In the genomic region with DNA sequence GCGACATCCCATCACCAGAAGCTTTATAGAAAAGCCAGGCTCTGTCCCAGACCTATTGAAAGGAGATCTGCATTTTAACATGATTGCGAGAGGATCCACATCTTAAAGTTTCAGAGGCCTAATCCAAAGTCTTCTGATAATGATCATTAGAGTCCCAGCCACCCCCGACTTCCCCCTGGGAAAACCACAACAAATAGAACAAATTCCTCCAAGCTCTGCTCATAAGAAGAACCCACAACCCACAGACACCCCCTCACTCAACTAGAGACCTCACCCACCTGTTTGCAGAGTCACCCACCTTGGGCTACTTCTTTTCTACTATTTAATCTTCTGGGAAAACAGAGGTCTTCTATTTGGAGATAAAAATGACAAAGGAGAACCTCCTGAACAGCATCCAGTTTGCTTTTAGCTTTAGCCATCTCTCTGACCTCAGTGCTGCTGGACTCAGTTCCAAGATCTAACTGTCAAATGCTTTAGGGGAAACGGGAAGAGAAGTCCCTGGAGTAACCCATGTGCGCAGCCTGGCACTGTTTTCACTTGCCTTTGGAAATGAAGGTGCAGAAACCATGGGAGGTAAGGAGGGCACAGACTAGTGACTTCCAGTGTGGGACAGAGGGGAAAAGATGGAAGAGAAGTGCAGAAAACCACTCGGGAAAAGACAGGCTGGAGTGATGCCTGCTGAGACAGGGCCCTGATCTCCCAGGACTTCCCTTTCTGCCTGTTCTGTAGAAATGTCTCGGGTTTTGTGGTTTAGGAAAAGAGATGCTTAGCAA, we compare ENCODE assay signal across 10 cellular contexts.
A peak's percentile ranks its signal among the peaks of the same experiment; 100 is the strongest.
DNase-seq lines count a peak whose midpoint lies in the region; ATAC-seq, FAIRE-seq and TF ChIP-seq lines count a peak whose summit lies in the region.
"Had no signal": no experiment of that assay in that cellular context is flagged by ENCODE, and none has a peak within 500 bp of the region (broad histone marks: within the 10 kb centered on the region; RNA-seq: fewer than 3 reads in every experiment).

No MANE protein-coding gene starts in this region.

- H3K79me2 ChIP-seq in SK-N-SH (ENCODE audit: insufficient read depth) (no peaks in the 10 kb centered on the region), smooth muscle cell (ENCODE audit: low read depth) (no peaks in the 10 kb centered on the region)

- TF ChIP-seq POLR2A in gastroesophageal sphincter (IDR thresholded peaks at IDR 0.05) (no peak), uterus (IDR thresholded peaks at IDR 0.05) (no peak)

- CTCF ChIA-PET in SK-N-SH (lab: Yijun Ruan, JAX), result interaction anchor here (1.2 to 1.6 kb wide), 4 partner anchors 9 to 267 kb away, joined by 3 to 5 read pairs (median 4); no protein-coding TSS in a partner anchor
- CTCF ChIA-PET in T-cell (lab: Charles Lee), result interaction anchor here in 1 of 2 donors (0.6 kb wide), 1 partner anchor 116 kb away, joined by 3 read pairs; no protein-coding TSS in a partner anchor

- H3K9me2 ChIP-seq in SK-N-SH, result no peaks in the 10 kb centered on the region

- H3K36me3 Mint-ChIP-seq in T-cell, result no peaks in the 10 kb centered on the region
- H3K36me3 Mint-ChIP-seq: WTC11 had no signal

- WGBS in SK-N-SH (ENCODE audit: low lambda C conversion rate), result 83% methylated on average over 7 of the region's 7 CpGs
- 49 to 67% methylated on average over 6 to 7 of the region's 7 CpGs for WGBS in gastroesophageal sphincter (ENCODE audit: low coverage in 1 of 2), 2 donors
- WGBS in smooth muscle cell (ENCODE audit: low lambda C conversion rate), result 21% methylated on average over 7 of the region's 7 CpGs

- H3K27ac Mint-ChIP-seq in T-cell, result peak overlapping the region; percentile 80 to 84
- H3K27ac Mint-ChIP-seq: WTC11 had no signal

- peaks cover 35% of the 10 kb centered on the region for H3F3A ChIP-seq in SK-N-SH (replicated peaks; ENCODE audit: insufficient read depth)
- H3F3A ChIP-seq in smooth muscle cell (ENCODE audit: low read depth), result peaks cover 50% of the 10 kb centered on the region

- H3K4me3 Mint-ChIP-seq in T-cell, result peak overlapping the region in 1 of 3 donors; percentile 79
- H3K4me3 Mint-ChIP-seq: WTC11 had no signal

- H4K20me1 ChIP-seq in SK-N-SH (ENCODE audit: insufficient read depth), result no peaks in the 10 kb centered on the region
- no peaks in the 10 kb centered on the region for H4K20me1 ChIP-seq in smooth muscle cell (ENCODE audit: low read depth)

- peaks cover 55 to 70% (median 65%) of the 10 kb centered on the region in 3 donors for H3K4me1 Mint-ChIP-seq in T-cell

- no peaks in the 10 kb centered on the region for H3K9me3 Mint-ChIP-seq in T-cell
- H3K9me3 Mint-ChIP-seq: WTC11 had no signal

- H3K9me3 ChIP-seq in SK-N-SH (no peaks in the 10 kb centered on the region), gastroesophageal sphincter (no peaks in the 10 kb centered on the region), smooth muscle cell (replicated peaks; ENCODE audit: low read depth) (no peaks in the 10 kb centered on the region), uterus (no peaks in the 10 kb centered on the region)

- H3K36me3 ChIP-seq in SK-N-SH (replicated peaks in 1 of 2; ENCODE audit: control insufficient read depth in 1 of 2, insufficient read depth in 2 of 2, low read length in 1 of 2) (no peaks in the 10 kb centered on the region), gastroesophageal sphincter (no peaks in the 10 kb centered on the region), smooth muscle cell (ENCODE audit: low read depth) (no peaks in the 10 kb centered on the region), uterus (no peaks in the 10 kb centered on the region)

- no peak for TF ChIP-seq CTCF in SK-N-SH (IDR thresholded peaks at IDR 0.05)
- no peak for TF ChIP-seq CTCF in gastroesophageal sphincter (IDR thresholded peaks at IDR 0.05)
- TF ChIP-seq CTCF in smooth muscle cell (IDR thresholded peaks at IDR 0.05; ENCODE audit: borderline replicate concordance, insufficient read depth, poor library complexity, severe bottlenecking), result no peak
- TF ChIP-seq CTCF in uterus (IDR thresholded peaks at IDR 0.05), result no peak
- TF ChIP-seq CTCF in D721Med (IDR thresholded peaks at IDR 0.05; ENCODE audit: insufficient read depth, missing control alignments), result no peak

- FAIRE-seq in D721Med (lab: Jason Lieb, UNC), result no peak
- FAIRE-seq: colon had no signal

- ATAC-seq in SK-N-SH treated with all-trans-retinoic acid at 6 μM for 48 hours (no peak), T-cell (replicated peaks in 1 of 4) (no peak), gastroesophageal sphincter (no peak)
- ATAC-seq: WTC11 had no signal

- H3K27me3 ChIP-seq in SK-N-SH (ENCODE audit: insufficient read depth) (no peaks in the 10 kb centered on the region), gastroesophageal sphincter (no peaks in the 10 kb centered on the region), smooth muscle cell (ENCODE audit: low read depth) (no peaks in the 10 kb centered on the region), uterus (no peaks in the 10 kb centered on the region)

- intact Hi-C loops in uterus (cut with DNase I; ENCODE audit: low total_unique reads), result no loop called here

- H3K27me3 Mint-ChIP-seq in T-cell, result peaks cover 0 to 3% of the 10 kb centered on the region in 2 donors

- peak overlapping the region in 1 of 2 experiments; percentile 3; a peak in 1 of 4 replicates for H3K27ac ChIP-seq in SK-N-SH (ENCODE audit: low read depth in 2 of 2, low read length in 1 of 2)
- peak overlapping the region in 3 of 4 donors; percentile 27 to 63 (median 59) for H3K27ac ChIP-seq in gastroesophageal sphincter
- H3K27ac ChIP-seq in smooth muscle cell (ENCODE audit: low read depth), result peak overlapping the region; percentile 99
- H3K27ac ChIP-seq in uterus, result no peak overlapping the region

- TF ChIP-seq EP300 in SK-N-SH (IDR thresholded peaks at IDR 0.05; ENCODE audit: borderline replicate concordance in 1 of 2, low read depth in 1 of 2, low read length in 1 of 2) (no peak), gastroesophageal sphincter (IDR thresholded peaks at IDR 0.05) (no peak)

- H3K4me3 ChIP-seq in SK-N-SH (ENCODE audit: low read depth in 2 of 2, low read length in 1 of 2) (no peak overlapping the region), gastroesophageal sphincter (no peak overlapping the region), smooth muscle cell (no peak overlapping the region), uterus (no peak overlapping the region)

- H2AFZ ChIP-seq in SK-N-SH (ENCODE audit: low read depth) (no peak overlapping the region), smooth muscle cell (ENCODE audit: low read depth) (peak overlapping the region; percentile 18)

- H3K4me2 ChIP-seq in SK-N-SH, result peak overlapping the region; percentile 17; the same call in 1 of the 2 replicates
- peak overlapping the region; percentile 71 for H3K4me2 ChIP-seq in smooth muscle cell

- H3K4me1 ChIP-seq in SK-N-SH (ENCODE audit: control insufficient read depth in 1 of 2, insufficient read depth in 2 of 2, low read depth in 1 of 2, low read length in 1 of 2), result peaks cover 28 to 31% of the 10 kb centered on the region in 2 experiments
- H3K4me1 ChIP-seq in gastroesophageal sphincter, result peaks cover 5 to 69% (median 40%) of the 10 kb centered on the region in 3 donors
- H3K4me1 ChIP-seq in smooth muscle cell (ENCODE audit: low read depth), result peaks cover 63% of the 10 kb centered on the region
- no peaks in the 10 kb centered on the region for H3K4me1 ChIP-seq in uterus

- no peak for DNase-seq in SK-N-SH
- no peak for DNase-seq in T-cell
- no peak for DNase-seq in smooth muscle cell (lab: John Stamatoyannopoulos, UW; ENCODE audit: unreplicated experiment)
- DNase-seq in uterus, result no peak
- no peak for DNase-seq in D721Med (ENCODE audit: insufficient read length, low spot score)
- no peak for DNase-seq in GM19238 (ENCODE audit: insufficient read length, low spot score)

- POLR2A ChIA-PET in SK-N-SH (lab: Yijun Ruan, JAX), result no interaction called here
- POLR2A ChIA-PET in T-cell (lab: Charles Lee), result interaction anchor here (0.5 to 0.7 kb wide), 7 partner anchors 18 to 279 kb away, joined by 3 to 13 read pairs (median 3); no protein-coding TSS in a partner anchor

- no peak for TF ChIP-seq RAD21 in SK-N-SH (IDR thresholded peaks at IDR 0.05; ENCODE audit: low read length)

- H3K9ac ChIP-seq in SK-N-SH (no peak overlapping the region), smooth muscle cell (ENCODE audit: low read depth) (peak overlapping the region; percentile 4)

TF ChIP-seq in SK-N-SH, 30 proteins besides CTCF, POLR2A, EP300 and RAD21:
- TF ChIP-seq GATA2 (CRISPR knock-in tag; IDR thresholded peaks at IDR 0.05) (no peak), POLR2AphosphoS5 (IDR thresholded peaks at IDR 0.05; ENCODE audit: low read depth, low read length) (no peak), TEAD4 (IDR thresholded peaks at IDR 0.05; ENCODE audit: borderline replicate concordance, insufficient read depth) (0 out of 2 replicates have a peak, but pooled peaks have one; percentile 13)

TF ChIP-seq in SK-N-SH treated with all-trans-retinoic acid at 6 μM for 48 hours, 23 proteins besides CTCF, POLR2A, EP300 and RAD21 (continues in another document):
- TF ChIP-seq ZFP3 (CRISPR knock-in tag; IDR thresholded peaks at IDR 0.05) (no peak), BACH2 (CRISPR knock-in tag; IDR thresholded peaks at IDR 0.05; ENCODE audit: borderline replicate concordance) (no peak), ZNF565 (CRISPR knock-in tag; conservative IDR thresholded peaks at IDR 0.05; ENCODE audit: low read depth) (no peak), ESRRG (CRISPR knock-in tag; IDR thresholded peaks at IDR 0.05) (no peak), ZNF70 (CRISPR knock-in tag; IDR thresholded peaks at IDR 0.05) (no peak), CSDC2 (CRISPR knock-in tag; IDR thresholded peaks at IDR 0.05) (no peak)
- TF ChIP-seq, protein P1, sequence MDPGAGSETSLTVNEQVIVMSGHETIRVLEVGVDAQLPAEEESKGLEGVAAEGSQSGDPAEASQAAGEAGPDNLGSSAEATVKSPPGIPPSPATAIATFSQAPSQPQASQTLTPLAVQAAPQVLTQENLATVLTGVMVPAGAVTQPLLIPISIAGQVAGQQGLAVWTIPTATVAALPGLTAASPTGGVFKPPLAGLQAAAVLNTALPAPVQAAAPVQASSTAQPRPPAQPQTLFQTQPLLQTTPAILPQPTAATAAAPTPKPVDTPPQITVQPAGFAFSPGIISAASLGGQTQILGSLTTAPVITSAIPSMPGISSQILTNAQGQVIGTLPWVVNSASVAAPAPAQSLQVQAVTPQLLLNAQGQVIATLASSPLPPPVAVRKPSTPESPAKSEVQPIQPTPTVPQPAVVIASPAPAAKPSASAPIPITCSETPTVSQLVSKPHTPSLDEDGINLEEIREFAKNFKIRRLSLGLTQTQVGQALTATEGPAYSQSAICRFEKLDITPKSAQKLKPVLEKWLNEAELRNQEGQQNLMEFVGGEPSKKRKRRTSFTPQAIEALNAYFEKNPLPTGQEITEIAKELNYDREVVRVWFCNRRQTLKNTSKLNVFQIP (CRISPR knock-in tag; IDR thresholded peaks at IDR 0.05; ENCODE audit: borderline replicate concordance, low read depth), result no peak

Comparison
In these comparisons a context has a peak if more than half of its experiments do, and no peak if none do; other contexts are left out.
1. H3K27ac ChIP-seq: peak in gastroesophageal sphincter (3 of 4) and smooth muscle cell (single experiment); none in uterus (0 of 2).